ENCODE assay signal across 29 cellular contexts in the genomic region with DNA sequence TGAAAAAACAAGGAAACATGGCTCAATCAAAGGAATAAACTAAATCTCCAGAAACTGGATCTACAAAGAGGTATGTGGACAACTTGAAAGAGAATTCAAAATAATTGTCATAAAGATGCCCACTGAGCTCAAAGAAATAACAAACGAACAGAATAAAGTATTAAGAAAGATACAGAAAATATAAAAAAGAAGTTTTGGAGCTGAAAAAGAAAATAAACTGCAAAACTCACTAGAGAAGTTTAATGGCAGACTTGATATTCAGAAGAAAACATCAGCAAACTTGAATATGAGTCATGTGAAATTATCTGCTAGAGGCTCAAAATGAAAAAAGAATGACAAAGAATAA.
"Had no signal": no experiment of that assay in that cellular context is flagged by ENCODE, and none has a peak within 500 bp of the region (broad histone marks: within the 10 kb centered on the region; RNA-seq: fewer than 3 reads in every experiment).

No MANE protein-coding gene starts in this region.

- H3K9me3 ChIP-seq: ascending aorta, breast epithelium had no signal

- ATAC-seq: activated T-cell treated with anti-CD3 and anti-CD28 coated beads, Interleukin-2, amount 50 U/mL, for 72 hours; esophagus mucosa had no signal

- H3K4me1 Mint-ChIP-seq: central memory CD8-positive, alpha-beta T cell had no signal

- H3K27me3 ChIP-seq: ascending aorta, breast epithelium, cardiac muscle cell, dorsolateral prefrontal cortex had no signal

- H3K4me3 Mint-ChIP-seq: activated CD4-positive, alpha-beta memory T cell treated with anti-CD3 and anti-CD28 coated beads, Interleukin-2, amount 10 ng/mL, durations not matched to agents 7 days and 5 days; activated CD4-positive, alpha-beta T cell treated with anti-CD3 and anti-CD28 coated beads, Interleukin-2, amount 10 ng/mL, durations not matched to agents 7 days and 5 days; activated naive CD4-positive, alpha-beta T cell treated with anti-CD3 and anti-CD28 coated beads, Interleukin-2, amount 10 ng/mL, durations not matched to agents 7 days and 5 days; activated naive CD8-positive, alpha-beta T cell treated with anti-CD3 and anti-CD28 coated beads, Interleukin-2, amount 10 ng/mL, durations not matched to agents 7 days and 5 days; activated T-cell treated with anti-CD3 and anti-CD28 coated beads, Interleukin-2, amount 50 U/mL, for 24 hours; activated T-cell treated with anti-CD3 and anti-CD28 coated beads, Interleukin-2, amount 50 U/mL, for 72 hours; brain; central memory CD8-positive, alpha-beta T cell; dendritic cell treated with granulocyte-macrophage colony-stimulating factor and Interleukin-4, amounts not matched to agents 40 ng/mL and 50 ng/mL, for 4 days; endodermal cell had no signal

- H3K36me3 ChIP-seq: ascending aorta, breast epithelium, cardiac muscle cell had no signal

- H3K27me3 Mint-ChIP-seq: activated naive CD8-positive, alpha-beta T cell treated with anti-CD3 and anti-CD28 coated beads, Interleukin-2, amount 10 ng/mL, durations not matched to agents 7 days and 5 days; dendritic cell treated with granulocyte-macrophage colony-stimulating factor and Interleukin-4, amounts not matched to agents 40 ng/mL and 50 ng/mL, for 4 days had no signal

- H3K4me3 ChIP-seq: ascending aorta, breast epithelium, cardiac muscle cell, coronary artery, dorsolateral prefrontal cortex had no signal

- H3K27ac Mint-ChIP-seq: activated CD4-positive, alpha-beta T cell treated with anti-CD3 and anti-CD28 coated beads, Interleukin-2, amount 10 ng/mL, durations not matched to agents 7 days and 5 days; activated naive CD4-positive, alpha-beta T cell treated with anti-CD3 and anti-CD28 coated beads, Interleukin-2, amount 50 U/mL, for 72 hours; activated T-cell treated with anti-CD3 and anti-CD28 coated beads, Interleukin-2, amount 50 U/mL, for 24 hours; activated T-cell treated with anti-CD3 and anti-CD28 coated beads, Interleukin-2, amount 50 U/mL, for 72 hours; brain; dendritic cell treated with granulocyte-macrophage colony-stimulating factor and Interleukin-4, amounts not matched to agents 40 ng/mL and 50 ng/mL, for 4 days; endodermal cell had no signal

- DNase-seq: activated CD4-positive, alpha-beta memory T cell treated with anti-CD3 and anti-CD28 coated beads, Interleukin-2, amount 10 ng/mL, durations not matched to agents 7 days and 5 days; activated CD4-positive, alpha-beta T cell treated with anti-CD3 and anti-CD28 coated beads for 1 hour; activated CD4-positive, alpha-beta T cell treated with anti-CD3 and anti-CD28 coated beads for 4 hours; activated CD4-positive, alpha-beta T cell treated with anti-CD3 and anti-CD28 coated beads, Interleukin-2, amount 10 ng/mL, durations not matched to agents 7 days and 5 days; activated CD4-positive, alpha-beta T cell treated with anti-CD3 and anti-CD28 coated beads, Interleukin-2, amount 50 U/mL, for 4 hours; activated CD4-positive, CD25-positive, alpha-beta regulatory T cell; activated CD8-positive, alpha-beta memory T cell treated with anti-CD3 and anti-CD28 coated beads, Interleukin-2, amount 50 U/mL, for 48 hours; activated gamma-delta T cell; activated naive CD4-positive, alpha-beta T cell; activated naive CD4-positive, alpha-beta T cell treated with anti-CD3 and anti-CD28 coated beads, Interleukin-2, amount 10 ng/mL, durations not matched to agents 7 days and 5 days; activated naive CD8-positive, alpha-beta T cell treated with anti-CD3 and anti-CD28 coated beads, Interleukin-2, amount 10 ng/mL, durations not matched to agents 7 days and 5 days; activated T-cell treated with anti-CD3 and anti-CD28 coated beads for 4 hours; activated T-cell treated with anti-CD3 and anti-CD28 coated beads, Interleukin-2, amount 50 U/mL, for 24 hours; activated T-cell treated with anti-CD3 and anti-CD28 coated beads, Interleukin-2, amount 50 U/mL, for 72 hours; dorsolateral prefrontal cortex; effector memory CD4-positive, alpha-beta T cell; endodermal cell; foreskin fibroblast; head of caudate nucleus; hippocampal formation had no signal

- H3K9me3 Mint-ChIP-seq: activated CD4-positive, alpha-beta memory T cell treated with anti-CD3 and anti-CD28 coated beads, Interleukin-2, amount 10 ng/mL, durations not matched to agents 7 days and 5 days; activated T-cell treated with anti-CD3 and anti-CD28 coated beads, Interleukin-2, amount 50 U/mL, for 24 hours; central memory CD8-positive, alpha-beta T cell had no signal

- H3K36me3 Mint-ChIP-seq: brain had no signal

- H3K4me1 ChIP-seq: ascending aorta, breast epithelium had no signal

- H3K27ac ChIP-seq: ascending aorta, breast epithelium, cardiac muscle cell, coronary artery, dorsolateral prefrontal cortex had no signal
